ENCODE assay signal across 9 cellular contexts in genomic region chr1:157090196-157090647, GRCh38. TPM values are rescaled to one million over a fixed set of nuclear protein-coding genes. Genes with fewer than 3 reads are reported as not detected.
DNase-seq lines count a peak whose midpoint lies in the region; ATAC-seq and TF ChIP-seq lines count a peak whose summit lies in the region.
"Had no signal": no experiment of that assay in that cellular context is flagged by ENCODE, and none has a peak within 500 bp of the region (broad histone marks: within the 10 kb centered on the region; RNA-seq: fewer than 3 reads in every experiment).

No MANE protein-coding gene starts in this region.

- no peaks in the 10 kb centered on the region for H3K27me3 ChIP-seq in right atrium auricular region

- ATAC-seq in HG02870 (IDR thresholded peaks at IDR 0.05; ENCODE audit: unreplicated experiment), result no peak

- H3K27ac ChIP-seq in right atrium auricular region, result no peak overlapping the region

- DNase-seq in NCI-H1436 (lab: John Stamatoyannopoulos, UW), result peak; percentile 82
- DNase-seq in NCI-H1436 treated with DMSO at 0.1 percent for 48 hours (lab: John Stamatoyannopoulos, UW), result no peak
- DNase-seq in NCI-H1694 (lab: John Stamatoyannopoulos, UW), result peak; percentile 81
- DNase-seq in T-helper 9 cell, result peak; percentile 92
- peak in 53 of 56 donors; percentile 4 to 86 (median 52) for DNase-seq in amygdala (lab: John Stamatoyannopoulos, UW)
- peak; percentile 86 for DNase-seq in right atrium auricular region (ENCODE audit: low spot score)
- peak; percentile 10 for DNase-seq in retinal pigment epithelial cell (ENCODE audit: low read depth)

- no peaks in the 10 kb centered on the region for H3K9me3 ChIP-seq in right atrium auricular region

- H3K4me1 ChIP-seq in right atrium auricular region, result peaks cover 0 to 16% of the 10 kb centered on the region in 2 donors

- H3K4me3 ChIP-seq in right atrium auricular region (no peak overlapping the region), retinal pigment epithelial cell (ENCODE audit: low read length) (no peak overlapping the region)

- peak; percentile 87 to 96 for TF ChIP-seq CTCF in right atrium auricular region (IDR thresholded peaks at IDR 0.05)
- peak; percentile 91 for TF ChIP-seq CTCF in retinal pigment epithelial cell (conservative IDR thresholded peaks at IDR 0.05; ENCODE audit: low read depth, low read length)

- no peaks in the 10 kb centered on the region for H3K36me3 ChIP-seq in right atrium auricular region

RNA-seq across cellular contexts. Expression of gene ETV3L, which starts 9.4 kb away (rescaled TPM):
- total RNA-seq in right atrium auricular region, result not detected
- total RNA-seq: subcutaneous adipose tissue had no signal

RNA-seq across cellular contexts. Expression of gene ARHGEF11, which starts 44.7 kb away (rescaled TPM):
- 10 to 100 TPM; 26.6 to 33.5 TPM for total RNA-seq in right atrium auricular region

RNA-seq across cellular contexts. Expression of gene ETV3, which starts 48.0 kb away (rescaled TPM):
- 10 to 100 TPM in 1 of 2 donors, 1 to 10 TPM in 1; 9.0 to 12.0 TPM for total RNA-seq in right atrium auricular region
